In genomic region chr14:59897757-59898383, GRCh38 we compare ENCODE assay signal across 8 cellular contexts. TPM values are rescaled to one million over a fixed set of nuclear protein-coding genes. Genes with fewer than 3 reads are reported as not detected.
DNase-seq lines count a peak whose midpoint lies in the region; ATAC-seq and TF ChIP-seq lines count a peak whose summit lies in the region.

No MANE protein-coding gene starts in this region.

- H3K79me2 ChIP-seq in GM23338 (replicated peaks; ENCODE audit: insufficient read depth) = no peaks in the 10 kb centered on the region

- 55 to 67% methylated on average over 5 to 8 of the region's 8 CpGs for WGBS in endodermal cell (ENCODE audit: insufficient coverage in 1 of 2, insufficient read length in 1 of 2), 2 experiments

- no peaks in the 10 kb centered on the region for H3K9me3 Mint-ChIP-seq in GM23338
- H3K9me3 Mint-ChIP-seq in endodermal cell = no peaks in the 10 kb centered on the region
- H3K9me3 Mint-ChIP-seq in CD4-positive, alpha-beta T cell = no peaks in the 10 kb centered on the region

- no peaks in the 10 kb centered on the region for H3K36me3 Mint-ChIP-seq in GM23338 (ENCODE audit: low read depth)
- H3K36me3 Mint-ChIP-seq in endodermal cell (ENCODE audit: low read depth) = no peaks in the 10 kb centered on the region
- H3K36me3 Mint-ChIP-seq in CD4-positive, alpha-beta T cell (ENCODE audit: low read depth) = no peaks in the 10 kb centered on the region

- H3K36me3 ChIP-seq in GM23338 (ENCODE audit: insufficient read depth) = no peaks in the 10 kb centered on the region
- no peaks in the 10 kb centered on the region for H3K36me3 ChIP-seq in endodermal cell (ENCODE audit: control insufficient read depth, insufficient read depth, low read length)

- H3F3A ChIP-seq in GM23338 (replicated peaks; ENCODE audit: low read depth) = no peaks in the 10 kb centered on the region

- H3K9ac ChIP-seq in endodermal cell (ENCODE audit: extremely low read depth, low read length, poor library complexity, severe bottlenecking) = no peak overlapping the region

- CTCF ChIA-PET in CD4-positive, alpha-beta T cell (lab: Charles Lee) = no interaction called here

- no peaks in the 10 kb centered on the region for H3K4me1 ChIP-seq in GM23338 (ENCODE audit: insufficient read depth)
- H3K4me1 ChIP-seq in endodermal cell (ENCODE audit: control insufficient read depth, insufficient read depth, low read length) = no peaks in the 10 kb centered on the region

- no peaks in the 10 kb centered on the region for H3K9me3 ChIP-seq in endodermal cell (ENCODE audit: control insufficient read depth, low read length)
- H3K9me3 ChIP-seq in CD4-positive, alpha-beta T cell (ENCODE audit: control insufficient read depth, low read length) = no peaks in the 10 kb centered on the region

- H3K4me2 ChIP-seq in GM23338 = no peak overlapping the region

- POLR2A ChIA-PET in CD4-positive, alpha-beta T cell (lab: Charles Lee) = no interaction called here

- H3K27me3 Mint-ChIP-seq in GM23338 (ENCODE audit: insufficient read depth, low read depth, poor library complexity) (no peaks in the 10 kb centered on the region), endodermal cell (ENCODE audit: insufficient read depth) (peaks cover 2% of the 10 kb centered on the region)
- peaks cover 19% of the 10 kb centered on the region for H3K27me3 Mint-ChIP-seq in CD4-positive, alpha-beta T cell

- no peaks in the 10 kb centered on the region for H3K9me2 ChIP-seq in GM23338 (ENCODE audit: insufficient read depth)

- H3K27ac ChIP-seq in GM23338 (ENCODE audit: low read depth) (no peak overlapping the region), endodermal cell (ENCODE audit: low read depth, low read length) (no peak overlapping the region), coronary artery (no peak overlapping the region)
- H3K27ac ChIP-seq in CD4-positive, alpha-beta T cell (ENCODE audit: low read depth, low read length) = no peak overlapping the region

- H3K4me3 ChIP-seq in GM23338 (no peak overlapping the region), endodermal cell (ENCODE audit: low read length) (no peak overlapping the region), coronary artery (no peak overlapping the region)

- H4K20me1 ChIP-seq in GM23338 (replicated peaks; ENCODE audit: insufficient read depth) = no peaks in the 10 kb centered on the region

- H3K27ac Mint-ChIP-seq in GM23338 (no peak overlapping the region), endodermal cell (no peak overlapping the region)
- H3K27ac Mint-ChIP-seq in CD4-positive, alpha-beta T cell = no peak overlapping the region

- no peak overlapping the region for H2AFZ ChIP-seq in GM23338

- ATAC-seq in GM23338 = peak; percentile 90
- no peak for ATAC-seq in CD4-positive, alpha-beta T cell (ENCODE audit: poor library complexity)

- H3K4me3 Mint-ChIP-seq in GM23338 (no peak overlapping the region), endodermal cell (no peak overlapping the region)
- H3K4me3 Mint-ChIP-seq in CD4-positive, alpha-beta T cell = no peak overlapping the region

- H3K4me1 Mint-ChIP-seq in GM23338 (no peaks in the 10 kb centered on the region), endodermal cell (peaks cover 2% of the 10 kb centered on the region)
- H3K4me1 Mint-ChIP-seq in CD4-positive, alpha-beta T cell (ENCODE audit: low read depth) = no peaks in the 10 kb centered on the region

- intact Hi-C loops in CD4-positive, alpha-beta T cell (cut with DNase I, micrococcal nuclease) = no loop called here

- peak; percentile 71 to 86 for TF ChIP-seq CTCF in GM23338 (conservative IDR thresholded peaks at IDR 0.05; ENCODE audit: low read depth in 2 of 2)
- peak; percentile 83 for TF ChIP-seq CTCF in endodermal cell (conservative IDR thresholded peaks at IDR 0.05)
- no peak for TF ChIP-seq CTCF in CD4-positive, alpha-beta T cell (IDR thresholded peaks at IDR 0.05)
- TF ChIP-seq CTCF in coronary artery (IDR thresholded peaks at IDR 0.05) = no peak

- DNase-seq in COLO829 (ENCODE audit: low spot score) (peak; percentile 32), GM23338 (ENCODE audit: low spot score) (peak; percentile 76), NCI-H82 (lab: John Stamatoyannopoulos, UW) (peak; percentile 99), endodermal cell (peak; percentile 71), pulmonary artery endothelial cell (ENCODE audit: low read depth, low spot score) (peak; percentile 24), coronary artery (ENCODE audit: low spot score) (no peak)
- DNase-seq in CD4-positive, alpha-beta T cell = no peak
- no peak for DNase-seq in stimulated activated CD4-positive, alpha-beta T cell treated with anti-CD3 and anti-CD28 coated beads, Interleukin-2, amount 100 ng/mL, for 24 hours

- no peaks in the 10 kb centered on the region for H3K27me3 ChIP-seq in GM23338 (ENCODE audit: insufficient read depth)
- no peaks in the 10 kb centered on the region for H3K27me3 ChIP-seq in endodermal cell (ENCODE audit: control insufficient read depth, insufficient read depth, low read length, poor library complexity, severe bottlenecking)
- H3K27me3 ChIP-seq in CD4-positive, alpha-beta T cell (ENCODE audit: control insufficient read depth, insufficient read depth, low read length) = peaks cover 4% of the 10 kb centered on the region

TF ChIP-seq in GM23338, 12 proteins besides CTCF, POLR2A, EP300 and RAD21 (continues in another document):
- TF ChIP-seq NANOG (IDR thresholded peaks at IDR 0.05; ENCODE audit: borderline replicate concordance) (no peak), POLR2AphosphoS5 (IDR thresholded peaks at IDR 0.05; ENCODE audit: low read depth) (no peak), ZNF114 (CRISPR knock-in tag; IDR thresholded peaks at IDR 0.05) (no peak), JUNB (IDR thresholded peaks at IDR 0.05; ENCODE audit: unreplicated experiment) (no peak), ETS1 (IDR thresholded peaks at IDR 0.05) (no peak), REST (IDR thresholded peaks at IDR 0.05; ENCODE audit: unreplicated experiment) (no peak), ZNF331 (CRISPR knock-in tag; IDR thresholded peaks at IDR 0.05; ENCODE audit: low read depth) (no peak), CREB1 (CRISPR knock-in tag; IDR thresholded peaks at IDR 0.05; ENCODE audit: low read depth) (no peak), EZH2 (IDR thresholded peaks at IDR 0.05; ENCODE audit: low read depth, unreplicated experiment) (no peak), STAT1 (IDR thresholded peaks at IDR 0.05; ENCODE audit: unreplicated experiment) (no peak), EZH2phosphoT487 (IDR thresholded peaks at IDR 0.05; ENCODE audit: unreplicated experiment) (no peak)

RNA-seq across cellular contexts. Expression of gene LRRC9, which starts 22.1 kb away (rescaled TPM):
- 2.2 and 2.6 TPM in 2 replicates for total RNA-seq in GM23338 (2014; rRNA removed; shearing (Covaris generic))
- 1.2 and 3.1 TPM in 2 replicates for polyA plus RNA-seq in GM23338 (2016; fragmentation: Nextera tagmentation; extraction: Ambion mirVana)
- 1 to 10 TPM; 3.0 to 3.5 TPM for total RNA-seq in endodermal cell
- 3.9 TPM for polyA plus RNA-seq in endodermal cell (2013, experiment 1 of 2)
- 4.5 TPM for polyA plus RNA-seq in endodermal cell (2013, experiment 2 of 2)
- total RNA-seq in pulmonary artery endothelial cell = not detected in 2 replicates
- not detected for total RNA-seq in CD4-positive, alpha-beta T cell

RNA-seq across cellular contexts. Expression of gene RTN1, which starts 27.3 kb away (rescaled TPM):
- 3.7 and 4.3 TPM in 2 replicates for total RNA-seq in GM23338 (2014; rRNA removed; shearing (Covaris generic))
- polyA plus RNA-seq in GM23338 (2016; fragmentation: Nextera tagmentation; extraction: Ambion mirVana) = 3.1 and 4.2 TPM in 2 replicates
- total RNA-seq in endodermal cell = 1 to 10 TPM; 5.5 to 5.9 TPM
- 35.0 TPM for polyA plus RNA-seq in endodermal cell (2013, experiment 1 of 2)
- polyA plus RNA-seq in endodermal cell (2013, experiment 2 of 2) = 25.6 TPM
- 0.78 and 1.5 TPM in 2 replicates for total RNA-seq in pulmonary artery endothelial cell
- total RNA-seq in CD4-positive, alpha-beta T cell = under 1 TPM in 1 of 2 experiments, not detected in 1; 0.14 TPM

Comparison
In these comparisons a context has a peak if more than half of its experiments do, and no peak if none do; other contexts are left out.
1. DNase-seq: peak in COLO829 (single experiment), GM23338 (single experiment), NCI-H82 (single experiment), endodermal cell (single experiment) and pulmonary artery endothelial cell (single experiment); none in CD4-positive, alpha-beta T cell (0 of 10), coronary artery (single experiment) and stimulated activated CD4-positive, alpha-beta T cell treated with anti-CD3 and anti-CD28 coated beads, Interleukin-2, amount 100 ng/mL, for 24 hours (0 of 2).
2. CTCF ChIP-seq: peak in GM23338 (2 of 2) and endodermal cell (single experiment); none in CD4-positive, alpha-beta T cell (single experiment) and coronary artery (single experiment).